ENCODE assay signal across 9 cellular contexts in genomic region chr3:14404396-14405119, GRCh38. TPM values are rescaled to one million over a fixed set of nuclear protein-coding genes. Genes with fewer than 3 reads are reported as not detected.
DNase-seq lines count a peak whose midpoint lies in the region; ATAC-seq and TF ChIP-seq lines count a peak whose summit lies in the region.
"Had no signal": no experiment of that assay in that cellular context is flagged by ENCODE, and none has a peak within 500 bp of the region (broad histone marks: within the 10 kb centered on the region; RNA-seq: fewer than 3 reads in every experiment).

No MANE protein-coding gene starts in this region.

- H3K4me3 ChIP-seq in CD4-positive, alpha-beta memory T cell (ENCODE audit: low read length in 2 of 2), result peak overlapping the region; percentile 62 to 100
- H3K4me3 ChIP-seq in Loucy (ENCODE audit: low read length, poor library complexity, severe bottlenecking) (peak overlapping the region; percentile 84), dorsolateral prefrontal cortex (peak overlapping the region in 58 of 59 donors; percentile 55 to 96 (median 82)), osteoblast (ENCODE audit: insufficient read depth, low read length) (peak overlapping the region; percentile 77)

- H3K4me1 ChIP-seq in CD4-positive, alpha-beta memory T cell (ENCODE audit: insufficient read depth, low read length), result peaks cover 49% of the 10 kb centered on the region
- H3K4me1 ChIP-seq in Loucy (ENCODE audit: insufficient read depth, low read length, poor library complexity, severe bottlenecking) (peaks cover 55% of the 10 kb centered on the region), osteoblast (ENCODE audit: insufficient read depth, low read length) (peaks cover 26% of the 10 kb centered on the region)

- H3K4me2 ChIP-seq in Loucy (ENCODE audit: low read depth, low read length, poor library complexity, severe bottlenecking), result peak overlapping the region; percentile 78
- peak overlapping the region; percentile 96 for H3K4me2 ChIP-seq in osteoblast (ENCODE audit: insufficient read depth, low read length)

- H3K9me2 ChIP-seq in Loucy (replicated peaks; ENCODE audit: low read depth, low read length), result no peaks in the 10 kb centered on the region

- H3K36me3 ChIP-seq in CD4-positive, alpha-beta memory T cell (ENCODE audit: insufficient read depth, low read length), result no peaks in the 10 kb centered on the region
- H3K36me3 ChIP-seq in Loucy (ENCODE audit: insufficient read depth, low read length) (no peaks in the 10 kb centered on the region), osteoblast (ENCODE audit: insufficient read depth, low read length) (peaks cover 6% of the 10 kb centered on the region)

- peaks cover 0 to 31% of the 10 kb centered on the region in 2 donors for H3K36me3 Mint-ChIP-seq in CD4-positive, alpha-beta memory T cell

- H3K27me3 Mint-ChIP-seq in CD4-positive, alpha-beta memory T cell, result no peaks in the 10 kb centered on the region

- peak overlapping the region; percentile 95 to 100 (median 97) for H3K4me3 Mint-ChIP-seq in CD4-positive, alpha-beta memory T cell

- no peaks in the 10 kb centered on the region for H3K9me3 ChIP-seq in CD4-positive, alpha-beta memory T cell (ENCODE audit: control insufficient read depth in 1 of 2, low read length in 2 of 2)
- H3K9me3 ChIP-seq in Loucy (ENCODE audit: insufficient read depth, low read depth, low read length) (no peaks in the 10 kb centered on the region), osteoblast (ENCODE audit: low read depth, low read length) (no peaks in the 10 kb centered on the region)

- H3K9me3 Mint-ChIP-seq in CD4-positive, alpha-beta memory T cell, result no peaks in the 10 kb centered on the region

- TF ChIP-seq CTCF in Loucy (conservative IDR thresholded peaks at IDR 0.05; ENCODE audit: low read length) (no peak), dorsolateral prefrontal cortex (IDR thresholded peaks at IDR 0.05 in 54 of 56, conservative IDR thresholded peaks at IDR 0.05 in 2 of 56; ENCODE audit: low read depth in 1 of 56, partially characterized antibody in 56 of 56) (no peak), osteoblast (IDR thresholded peaks at IDR 0.05; ENCODE audit: extremely low read depth, low read depth, low read length) (no peak)

- CTCF ChIA-PET in CD4-positive, alpha-beta memory T cell (lab: Charles Lee; ENCODE audit: partially characterized antibody), result interaction anchor here (1.2 to 8.4 kb wide), 5 partner anchors 16 to 63 kb away, joined by 4 to 124 read pairs (median 8); no protein-coding TSS in a partner anchor

- no peak overlapping the region for H3K27ac ChIP-seq in CD4-positive, alpha-beta memory T cell (ENCODE audit: low read depth, low read length)
- H3K27ac ChIP-seq in dorsolateral prefrontal cortex (peak overlapping the region in 11 of 59 donors; percentile 6 to 92 (median 37)), osteoblast (ENCODE audit: low read depth, low read length) (peak overlapping the region; percentile 68)

- DNase-seq in CD4-positive, alpha-beta memory T cell, result no peak
- no peak for DNase-seq in dorsolateral prefrontal cortex
- DNase-seq in osteoblast (ENCODE audit: insufficient read length, low spot score, missing footprints), result peak; percentile 64
- DNase-seq in H4 (ENCODE audit: low spot score), result no peak
- DNase-seq in SKM-1 treated with dmso at 0.1 percent for 144 hours (lab: John Stamatoyannopoulos, UW; ENCODE audit: unreplicated experiment), result no peak
- no peak for DNase-seq in NCI-H2171 treated with DMSO at 0.1 percent for 48 hours (lab: John Stamatoyannopoulos, UW)
- DNase-seq: stimulated activated CD8-positive, alpha-beta memory T cell treated with anti-CD3 and anti-CD28 coated beads, Interleukin-4, amount 100 ng/mL, for 48 hours had no signal

- H3F3A ChIP-seq in Loucy (ENCODE audit: low read depth), result no peaks in the 10 kb centered on the region

- H4K20me1 ChIP-seq in Loucy (ENCODE audit: insufficient read depth, low read length, poor library complexity, severe bottlenecking), result peaks cover 27% of the 10 kb centered on the region
- peaks cover 32% of the 10 kb centered on the region for H4K20me1 ChIP-seq in osteoblast (ENCODE audit: insufficient read depth, low read length)

- ATAC-seq in HG03442 (IDR thresholded peaks at IDR 0.05; ENCODE audit: unreplicated experiment), result no peak

- H3K79me2 ChIP-seq in Loucy (ENCODE audit: insufficient read depth, low read length) (peaks cover 65% of the 10 kb centered on the region), osteoblast (ENCODE audit: insufficient read depth, low read length) (peaks cover 62% of the 10 kb centered on the region)

- peaks cover 30 to 61% (median 49%) of the 10 kb centered on the region in 4 donors for H3K4me1 Mint-ChIP-seq in CD4-positive, alpha-beta memory T cell

- no peak overlapping the region for H2AFZ ChIP-seq in Loucy (ENCODE audit: low read length)
- H2AFZ ChIP-seq in osteoblast (ENCODE audit: low read length), result no peak overlapping the region

- peak overlapping the region; percentile 81 for H3K9ac ChIP-seq in Loucy (ENCODE audit: low read depth, low read length, poor library complexity, severe bottlenecking)

- no peaks in the 10 kb centered on the region for H3K27me3 ChIP-seq in CD4-positive, alpha-beta memory T cell (ENCODE audit: insufficient read depth, low read length)
- H3K27me3 ChIP-seq in Loucy (ENCODE audit: insufficient read depth, low read length, poor library complexity, severe bottlenecking), result no peaks in the 10 kb centered on the region
- H3K27me3 ChIP-seq in dorsolateral prefrontal cortex, result no peaks in the 10 kb centered on the region
- no peaks in the 10 kb centered on the region for H3K27me3 ChIP-seq in osteoblast (ENCODE audit: insufficient read depth, low read length)

- H3K27ac Mint-ChIP-seq in CD4-positive, alpha-beta memory T cell, result peak overlapping the region in 6 of 7 donors; percentile 53 to 99 (median 70)

- intact Hi-C loops in CD4-positive, alpha-beta memory T cell (cut with micrococcal nuclease), result no loop called here
- intact Hi-C loops in dorsolateral prefrontal cortex (cut with DNase I), result loop anchor here (5.0 to 10.0 kb wide), 3 partner anchors 48 to 142 kb away; no protein-coding TSS in a partner anchor

- POLR2A ChIA-PET in CD4-positive, alpha-beta memory T cell (lab: Charles Lee; ENCODE audit: partially characterized antibody), result interaction anchor here (0.6 to 15.7 kb wide), 3 partner anchors 24 to 1393 kb away, joined by 3 to 394 read pairs (median 3); partner anchors contain the start of genes LSM3 and XPC

RNA-seq across cellular contexts. Expression of gene SLC6A6, which starts 2.2 kb away (rescaled TPM):
- 10 to 100 TPM; 50.6 to 51.8 TPM for total RNA-seq in CD4-positive, alpha-beta memory T cell
- 1 to 10 TPM; 3.8 to 8.8 TPM for polyA plus RNA-seq in CD4-positive, alpha-beta memory T cell
- total RNA-seq in dorsolateral prefrontal cortex (10 to 100 TPM; 17.9 to 78.1 (median 30.7) TPM), osteoblast (76.6 and 86.5 TPM in 2 replicates)
- total RNA-seq in H4 (2014; rRNA removed; shearing (Covaris generic)), result 24.4 and 29.8 TPM in 2 replicates
